Comparison of ENCODE assay signal across 12 cellular contexts in genomic region chr15:48565560-48566482, GRCh38.
DNase-seq lines count a peak whose midpoint lies in the region; ATAC-seq, FAIRE-seq and TF ChIP-seq lines count a peak whose summit lies in the region.
"Had no signal": no experiment of that assay in that cellular context is flagged by ENCODE, and none has a peak within 500 bp of the region (broad histone marks: within the 10 kb centered on the region; RNA-seq: fewer than 3 reads in every experiment).

No MANE protein-coding gene starts in this region.

- dilution Hi-C loops in endothelial cell of umbilical vein (cut with MboI; ENCODE audit: extremely low pct_ligation_motif_present, low sequenced_read_pairs): no loop called here

- no peaks in the 10 kb centered on the region for H3K9me1 ChIP-seq in endothelial cell of umbilical vein (replicated peaks; ENCODE audit: control insufficient read depth, extremely low read depth, insufficient read depth, low read length)

- H3K4me1 ChIP-seq in endothelial cell of umbilical vein (ENCODE audit: control insufficient read depth, extremely low read depth, insufficient read depth, low read length): peaks cover 33% of the 10 kb centered on the region
- H3K4me1 ChIP-seq: pancreas had no signal

- H3K79me2 ChIP-seq in endothelial cell of umbilical vein (ENCODE audit: control insufficient read depth, insufficient read depth, low read length): no peaks in the 10 kb centered on the region

- H3K4me3 ChIP-seq in endothelial cell of umbilical vein (replicated peaks in 1 of 3; ENCODE audit: insufficient read depth in 1 of 3, low read depth in 1 of 3, low read length in 3 of 3): peak overlapping the region in 1 of 3 experiments; percentile 28
- H3K4me3 ChIP-seq: pancreas had no signal

- no peaks in the 10 kb centered on the region for H4K20me1 ChIP-seq in endothelial cell of umbilical vein (replicated peaks; ENCODE audit: control insufficient read depth, extremely low read depth, insufficient read depth, low read length)

- peak; percentile 71 for FAIRE-seq in endothelial cell of umbilical vein (lab: Jason Lieb, UNC)
- FAIRE-seq: pancreas had no signal

- no peak overlapping the region for H2AFZ ChIP-seq in endothelial cell of umbilical vein (ENCODE audit: low read depth, low read length)

- no peak for TF ChIP-seq CTCF in endothelial cell of umbilical vein (IDR thresholded peaks at IDR 0.05; ENCODE audit: extremely low read depth in 1 of 2, insufficient read depth in 1 of 2, low read depth in 1 of 2, low read length in 2 of 2)

- intact Hi-C loops in endothelial cell of umbilical vein (cut with micrococcal nuclease): loop anchor here (1.0 to 5.0 kb wide), 5 partner anchors 29 to 571 kb away; no protein-coding TSS in a partner anchor

- POLR2A ChIA-PET in endothelial cell of umbilical vein (lab: Charles Lee): interaction anchor here (1.2 to 1.4 kb wide), 2 partner anchors 29 to 80 kb away, joined by 3 to 5 read pairs; partner anchors contain the start of gene FBN1

- DNase-seq in AG20443 (ENCODE audit: low spot score) (peak; percentile 66), OCI-M1 (lab: John Stamatoyannopoulos, UW) (peak; percentile 11), endothelial cell of umbilical vein (ENCODE audit: low read depth, low spot score) (peak; percentile 98), left kidney (ENCODE audit: low read depth, low spot score) (peak; percentile 25), NCI-H2196 treated with DMSO at 0.1 percent for 48 hours (lab: John Stamatoyannopoulos, UW; ENCODE audit: unreplicated experiment) (no peak), HuH-7 (ENCODE audit: low spot score) (no peak), T-helper 1 cell (no peak)
- DNase-seq: pancreas, T-helper 17 cell had no signal

- H3K9ac ChIP-seq in endothelial cell of umbilical vein (replicated peaks; ENCODE audit: extremely low read depth, insufficient read depth, low read length): peak overlapping the region; percentile 68

- CTCF ChIA-PET in endothelial cell of umbilical vein (lab: Charles Lee): interaction anchor here (1.0 to 2.6 kb wide), 4 partner anchors 12 to 207 kb away, joined by 3 to 10 read pairs (median 6); no protein-coding TSS in a partner anchor

- no peaks in the 10 kb centered on the region for H3K36me3 ChIP-seq in endothelial cell of umbilical vein (ENCODE audit: control insufficient read depth in 2 of 2, extremely low read depth in 1 of 2, insufficient read depth in 2 of 2, low read length in 2 of 2)
- H3K36me3 ChIP-seq: pancreas had no signal

- H3K9me3 ChIP-seq in endothelial cell of umbilical vein (replicated peaks; ENCODE audit: control insufficient read depth, insufficient read depth, low read length): no peaks in the 10 kb centered on the region
- H3K9me3 ChIP-seq: pancreas had no signal

- no peaks in the 10 kb centered on the region for H3K27me3 ChIP-seq in endothelial cell of umbilical vein (ENCODE audit: control insufficient read depth in 2 of 2, insufficient read depth in 2 of 2, low read length in 2 of 2)
- H3K27me3 ChIP-seq: pancreas had no signal

- H3K27ac ChIP-seq in endothelial cell of umbilical vein (ENCODE audit: insufficient read depth, low read depth, low read length): peak overlapping the region; percentile 84
- H3K27ac ChIP-seq: C4-2B, HL-60, pancreas had no signal

- no TSS peak for BruUV-seq in endothelial cell of umbilical vein (replicated peaks; lab: Mats Ljungman, UMichigan)

- H3K4me2 ChIP-seq in endothelial cell of umbilical vein (ENCODE audit: insufficient read depth, low read length): peak overlapping the region; percentile 84

- TF ChIP-seq POLR2A in endothelial cell of umbilical vein (IDR thresholded peaks at IDR 0.05; ENCODE audit: low read depth, low read length): no peak

- no peak for ATAC-seq in GM21717 (IDR thresholded peaks at IDR 0.05; ENCODE audit: unreplicated experiment)
- ATAC-seq: pancreas, T-helper 17 cell had no signal

TF ChIP-seq in endothelial cell of umbilical vein, 7 proteins besides CTCF, POLR2A, EP300 and RAD21:
- TF ChIP-seq GATA2 (IDR thresholded peaks at IDR 0.05; ENCODE audit: insufficient read depth, insufficient read length, low read depth, low read length) (no peak), POLR2AphosphoS5 (IDR thresholded peaks at IDR 0.05; ENCODE audit: insufficient read depth, low read depth, low read length) (peak; percentile 44), FOS (IDR thresholded peaks at IDR 0.05; ENCODE audit: borderline replicate concordance, insufficient read depth, low read length) (peak; percentile 63), EZH2 (IDR thresholded peaks at IDR 0.05; ENCODE audit: borderline replicate concordance, low read depth, low read length, severe bottlenecking) (no peak), JUN (IDR thresholded peaks at IDR 0.05; ENCODE audit: borderline replicate concordance, insufficient read depth, insufficient read length, low read depth) (peak; percentile 74), MYC (IDR thresholded peaks at IDR 0.05; ENCODE audit: low read depth, low read length) (no peak)
- TF ChIP-seq, protein P1, sequence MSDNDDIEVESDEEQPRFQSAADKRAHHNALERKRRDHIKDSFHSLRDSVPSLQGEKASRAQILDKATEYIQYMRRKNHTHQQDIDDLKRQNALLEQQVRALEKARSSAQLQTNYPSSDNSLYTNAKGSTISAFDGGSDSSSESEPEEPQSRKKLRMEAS (IDR thresholded peaks at IDR 0.05; ENCODE audit: insufficient read depth, insufficient read length): no peak

Comparison
In these comparisons a context has a peak if more than half of its experiments do, and no peak if none do; other contexts are left out.
1. DNase-seq: peak in AG20443 (single experiment), OCI-M1 (single experiment), endothelial cell of umbilical vein (single experiment) and left kidney (single experiment); none in NCI-H2196 treated with DMSO at 0.1 percent for 48 hours (single experiment), HuH-7 (single experiment) and T-helper 1 cell (0 of 5).